1 cellular context compared by ENCODE assay signal in the genomic region with DNA sequence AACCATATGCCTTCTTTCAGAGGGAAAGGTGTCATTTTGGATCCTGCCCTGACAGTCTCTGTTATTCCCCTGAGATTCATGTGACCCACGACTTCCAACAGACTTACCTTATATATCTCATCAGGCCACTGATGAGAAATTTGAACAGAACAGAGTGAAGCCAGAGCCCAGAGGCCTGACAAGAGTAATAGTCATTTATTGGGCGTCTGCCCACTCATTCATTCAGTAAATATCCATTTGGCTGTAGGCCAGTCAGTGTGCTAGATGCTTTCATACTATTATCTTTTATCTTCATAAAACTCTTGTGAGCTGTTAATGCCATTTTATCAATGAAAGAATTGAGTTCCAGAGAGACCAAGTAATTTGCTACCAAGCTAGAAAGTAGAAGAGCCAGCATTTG.
TF ChIP-seq lines count a peak whose summit lies in the region.

No MANE protein-coding gene starts in this region.

TF ChIP-seq in K562, 482 proteins besides CTCF, POLR2A, EP300 and RAD21 (continued from another document):
- TF ChIP-seq, protein P1, sequence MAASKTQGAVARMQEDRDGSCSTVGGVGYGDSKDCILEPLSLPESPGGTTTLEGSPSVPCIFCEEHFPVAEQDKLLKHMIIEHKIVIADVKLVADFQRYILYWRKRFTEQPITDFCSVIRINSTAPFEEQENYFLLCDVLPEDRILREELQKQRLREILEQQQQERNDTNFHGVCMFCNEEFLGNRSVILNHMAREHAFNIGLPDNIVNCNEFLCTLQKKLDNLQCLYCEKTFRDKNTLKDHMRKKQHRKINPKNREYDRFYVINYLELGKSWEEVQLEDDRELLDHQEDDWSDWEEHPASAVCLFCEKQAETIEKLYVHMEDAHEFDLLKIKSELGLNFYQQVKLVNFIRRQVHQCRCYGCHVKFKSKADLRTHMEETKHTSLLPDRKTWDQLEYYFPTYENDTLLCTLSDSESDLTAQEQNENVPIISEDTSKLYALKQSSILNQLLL (CRISPR knock-in tag; IDR thresholded peaks at IDR 0.05; ENCODE audit: borderline replicate concordance): no peak
- TF ChIP-seq ZBTB17 (CRISPR knock-in tag; IDR thresholded peaks at IDR 0.05) (no peak), ZFP30 (CRISPR knock-in tag; IDR thresholded peaks at IDR 0.05; ENCODE audit: borderline replicate concordance) (no peak), EHMT2 (IDR thresholded peaks at IDR 0.05) (no peak), NFIC (IDR thresholded peaks at IDR 0.05) (peak; percentile 39), MEIS2 (IDR thresholded peaks at IDR 0.05; ENCODE audit: partially characterized antibody) (peak; percentile 8), CBX8 (IDR thresholded peaks at IDR 0.05; ENCODE audit: borderline replicate concordance, extremely low read depth, low read depth, low read length, poor library complexity, severe bottlenecking) (no peak)
- TF ChIP-seq, protein P2, sequence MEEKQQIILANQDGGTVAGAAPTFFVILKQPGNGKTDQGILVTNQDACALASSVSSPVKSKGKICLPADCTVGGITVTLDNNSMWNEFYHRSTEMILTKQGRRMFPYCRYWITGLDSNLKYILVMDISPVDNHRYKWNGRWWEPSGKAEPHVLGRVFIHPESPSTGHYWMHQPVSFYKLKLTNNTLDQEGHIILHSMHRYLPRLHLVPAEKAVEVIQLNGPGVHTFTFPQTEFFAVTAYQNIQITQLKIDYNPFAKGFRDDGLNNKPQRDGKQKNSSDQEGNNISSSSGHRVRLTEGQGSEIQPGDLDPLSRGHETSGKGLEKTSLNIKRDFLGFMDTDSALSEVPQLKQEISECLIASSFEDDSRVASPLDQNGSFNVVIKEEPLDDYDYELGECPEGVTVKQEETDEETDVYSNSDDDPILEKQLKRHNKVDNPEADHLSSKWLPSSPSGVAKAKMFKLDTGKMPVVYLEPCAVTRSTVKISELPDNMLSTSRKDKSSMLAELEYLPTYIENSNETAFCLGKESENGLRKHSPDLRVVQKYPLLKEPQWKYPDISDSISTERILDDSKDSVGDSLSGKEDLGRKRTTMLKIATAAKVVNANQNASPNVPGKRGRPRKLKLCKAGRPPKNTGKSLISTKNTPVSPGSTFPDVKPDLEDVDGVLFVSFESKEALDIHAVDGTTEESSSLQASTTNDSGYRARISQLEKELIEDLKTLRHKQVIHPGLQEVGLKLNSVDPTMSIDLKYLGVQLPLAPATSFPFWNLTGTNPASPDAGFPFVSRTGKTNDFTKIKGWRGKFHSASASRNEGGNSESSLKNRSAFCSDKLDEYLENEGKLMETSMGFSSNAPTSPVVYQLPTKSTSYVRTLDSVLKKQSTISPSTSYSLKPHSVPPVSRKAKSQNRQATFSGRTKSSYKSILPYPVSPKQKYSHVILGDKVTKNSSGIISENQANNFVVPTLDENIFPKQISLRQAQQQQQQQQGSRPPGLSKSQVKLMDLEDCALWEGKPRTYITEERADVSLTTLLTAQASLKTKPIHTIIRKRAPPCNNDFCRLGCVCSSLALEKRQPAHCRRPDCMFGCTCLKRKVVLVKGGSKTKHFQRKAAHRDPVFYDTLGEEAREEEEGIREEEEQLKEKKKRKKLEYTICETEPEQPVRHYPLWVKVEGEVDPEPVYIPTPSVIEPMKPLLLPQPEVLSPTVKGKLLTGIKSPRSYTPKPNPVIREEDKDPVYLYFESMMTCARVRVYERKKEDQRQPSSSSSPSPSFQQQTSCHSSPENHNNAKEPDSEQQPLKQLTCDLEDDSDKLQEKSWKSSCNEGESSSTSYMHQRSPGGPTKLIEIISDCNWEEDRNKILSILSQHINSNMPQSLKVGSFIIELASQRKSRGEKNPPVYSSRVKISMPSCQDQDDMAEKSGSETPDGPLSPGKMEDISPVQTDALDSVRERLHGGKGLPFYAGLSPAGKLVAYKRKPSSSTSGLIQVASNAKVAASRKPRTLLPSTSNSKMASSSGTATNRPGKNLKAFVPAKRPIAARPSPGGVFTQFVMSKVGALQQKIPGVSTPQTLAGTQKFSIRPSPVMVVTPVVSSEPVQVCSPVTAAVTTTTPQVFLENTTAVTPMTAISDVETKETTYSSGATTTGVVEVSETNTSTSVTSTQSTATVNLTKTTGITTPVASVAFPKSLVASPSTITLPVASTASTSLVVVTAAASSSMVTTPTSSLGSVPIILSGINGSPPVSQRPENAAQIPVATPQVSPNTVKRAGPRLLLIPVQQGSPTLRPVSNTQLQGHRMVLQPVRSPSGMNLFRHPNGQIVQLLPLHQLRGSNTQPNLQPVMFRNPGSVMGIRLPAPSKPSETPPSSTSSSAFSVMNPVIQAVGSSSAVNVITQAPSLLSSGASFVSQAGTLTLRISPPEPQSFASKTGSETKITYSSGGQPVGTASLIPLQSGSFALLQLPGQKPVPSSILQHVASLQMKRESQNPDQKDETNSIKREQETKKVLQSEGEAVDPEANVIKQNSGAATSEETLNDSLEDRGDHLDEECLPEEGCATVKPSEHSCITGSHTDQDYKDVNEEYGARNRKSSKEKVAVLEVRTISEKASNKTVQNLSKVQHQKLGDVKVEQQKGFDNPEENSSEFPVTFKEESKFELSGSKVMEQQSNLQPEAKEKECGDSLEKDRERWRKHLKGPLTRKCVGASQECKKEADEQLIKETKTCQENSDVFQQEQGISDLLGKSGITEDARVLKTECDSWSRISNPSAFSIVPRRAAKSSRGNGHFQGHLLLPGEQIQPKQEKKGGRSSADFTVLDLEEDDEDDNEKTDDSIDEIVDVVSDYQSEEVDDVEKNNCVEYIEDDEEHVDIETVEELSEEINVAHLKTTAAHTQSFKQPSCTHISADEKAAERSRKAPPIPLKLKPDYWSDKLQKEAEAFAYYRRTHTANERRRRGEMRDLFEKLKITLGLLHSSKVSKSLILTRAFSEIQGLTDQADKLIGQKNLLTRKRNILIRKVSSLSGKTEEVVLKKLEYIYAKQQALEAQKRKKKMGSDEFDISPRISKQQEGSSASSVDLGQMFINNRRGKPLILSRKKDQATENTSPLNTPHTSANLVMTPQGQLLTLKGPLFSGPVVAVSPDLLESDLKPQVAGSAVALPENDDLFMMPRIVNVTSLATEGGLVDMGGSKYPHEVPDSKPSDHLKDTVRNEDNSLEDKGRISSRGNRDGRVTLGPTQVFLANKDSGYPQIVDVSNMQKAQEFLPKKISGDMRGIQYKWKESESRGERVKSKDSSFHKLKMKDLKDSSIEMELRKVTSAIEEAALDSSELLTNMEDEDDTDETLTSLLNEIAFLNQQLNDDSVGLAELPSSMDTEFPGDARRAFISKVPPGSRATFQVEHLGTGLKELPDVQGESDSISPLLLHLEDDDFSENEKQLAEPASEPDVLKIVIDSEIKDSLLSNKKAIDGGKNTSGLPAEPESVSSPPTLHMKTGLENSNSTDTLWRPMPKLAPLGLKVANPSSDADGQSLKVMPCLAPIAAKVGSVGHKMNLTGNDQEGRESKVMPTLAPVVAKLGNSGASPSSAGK (IDR thresholded peaks at IDR 0.05): no peak
